ENCODE assay signal across 8 cellular contexts in the genomic region with DNA sequence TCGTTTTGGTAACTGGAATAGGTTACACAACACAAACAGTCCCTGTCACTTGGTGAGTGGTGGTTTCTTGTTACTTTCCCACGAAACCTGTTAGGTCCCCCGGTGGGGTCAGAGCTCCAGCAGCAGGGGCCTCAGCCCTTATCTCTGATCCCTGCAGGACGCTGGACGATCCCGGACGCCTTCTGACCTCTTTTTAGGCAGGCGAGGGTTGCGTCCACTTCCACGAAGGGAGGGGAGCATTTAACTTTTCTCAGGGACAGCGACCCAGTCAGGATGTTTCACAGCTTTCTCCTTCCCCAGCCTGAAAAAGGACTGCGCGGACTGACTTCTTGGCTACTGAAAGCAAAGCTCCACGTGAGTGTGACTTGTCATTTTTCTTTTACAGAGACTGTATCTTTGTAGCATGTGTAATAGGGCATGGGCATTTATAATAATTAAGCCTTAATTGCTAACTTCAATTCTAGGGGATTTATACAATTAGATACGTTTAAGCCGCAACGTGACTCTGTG. TPM values are rescaled to one million over a fixed set of nuclear protein-coding genes. Genes with fewer than 3 reads are reported as not detected.
DNase-seq lines count a peak whose midpoint lies in the region; ATAC-seq and TF ChIP-seq lines count a peak whose summit lies in the region.

No MANE protein-coding gene starts in this region.

- peaks cover 16% of the 10 kb centered on the region for H3K79me2 ChIP-seq in SK-N-SH (ENCODE audit: insufficient read depth)

- no peaks in the 10 kb centered on the region for H3K27me3 ChIP-seq in SK-N-SH (ENCODE audit: insufficient read depth)
- H3K27me3 ChIP-seq in naive thymus-derived CD4-positive, alpha-beta T cell (ENCODE audit: control insufficient read depth in 2 of 2, insufficient read depth in 2 of 2, low read length in 2 of 2): no peaks in the 10 kb centered on the region

- H3K9me3 ChIP-seq in SK-N-SH: no peaks in the 10 kb centered on the region
- no peaks in the 10 kb centered on the region for H3K9me3 ChIP-seq in naive thymus-derived CD4-positive, alpha-beta T cell (ENCODE audit: control insufficient read depth in 2 of 3, low read length in 3 of 3)

- no peaks in the 10 kb centered on the region for H4K20me1 ChIP-seq in SK-N-SH (ENCODE audit: insufficient read depth)

- peak overlapping the region; percentile 90 for H3K4me2 ChIP-seq in SK-N-SH

- peaks cover 14 to 30% (median 25%) of the 10 kb centered on the region in 7 donors for H3K4me1 Mint-ChIP-seq in naive thymus-derived CD4-positive, alpha-beta T cell

- H3K4me3 ChIP-seq in SK-N-SH (ENCODE audit: low read depth in 2 of 2, low read length in 1 of 2) (peak overlapping the region; percentile 81 to 90), epithelial cell of proximal tubule (ENCODE audit: low read depth, low read length) (peak overlapping the region; percentile 85)
- peak overlapping the region; percentile 80 for H3K4me3 ChIP-seq in naive thymus-derived CD4-positive, alpha-beta T cell (ENCODE audit: low read length)

- ATAC-seq in Right ventricle myocardium inferior: peak; percentile 24
- no peak for ATAC-seq in naive thymus-derived CD4-positive, alpha-beta T cell

- intact Hi-C loops in Right ventricle myocardium inferior (cut with DNase I) (no loop called here), cardiac septum (cut with DNase I) (no loop called here)
- intact Hi-C loops in naive thymus-derived CD4-positive, alpha-beta T cell (cut with micrococcal nuclease): no loop called here

- 19% methylated on average over 17 of the region's 17 CpGs for WGBS in SK-N-SH (ENCODE audit: low lambda C conversion rate)

- peaks cover 15 to 20% of the 10 kb centered on the region in 2 experiments for H3K36me3 ChIP-seq in SK-N-SH (replicated peaks in 1 of 2; ENCODE audit: control insufficient read depth in 1 of 2, insufficient read depth in 2 of 2, low read length in 1 of 2)
- peaks cover 0 to 29% (median 0%) of the 10 kb centered on the region in 3 experiments for H3K36me3 ChIP-seq in naive thymus-derived CD4-positive, alpha-beta T cell (ENCODE audit: control insufficient read depth in 2 of 3, insufficient read depth in 3 of 3, low read length in 3 of 3)

- peaks cover 0 to 2% of the 10 kb centered on the region in 2 experiments; a peak in 1 of 4 replicates for H3K4me1 ChIP-seq in SK-N-SH (ENCODE audit: control insufficient read depth in 1 of 2, insufficient read depth in 2 of 2, low read depth in 1 of 2, low read length in 1 of 2)
- H3K4me1 ChIP-seq in naive thymus-derived CD4-positive, alpha-beta T cell (ENCODE audit: control insufficient read depth in 2 of 2, insufficient read depth in 2 of 2, low read length in 2 of 2): peaks cover 0 to 12% of the 10 kb centered on the region in 2 donors

- no peaks in the 10 kb centered on the region for H3F3A ChIP-seq in SK-N-SH (replicated peaks; ENCODE audit: insufficient read depth)

- H3K9me3 Mint-ChIP-seq in naive thymus-derived CD4-positive, alpha-beta T cell: peaks cover 0 to 38% (median 11%) of the 10 kb centered on the region in 11 donors

- TF ChIP-seq RAD21 in SK-N-SH (IDR thresholded peaks at IDR 0.05; ENCODE audit: low read length): no peak

- H3K4me3 Mint-ChIP-seq in naive thymus-derived CD4-positive, alpha-beta T cell: peak overlapping the region; percentile 90 to 97 (median 96)

- no peak for TF ChIP-seq EP300 in SK-N-SH (IDR thresholded peaks at IDR 0.05; ENCODE audit: borderline replicate concordance in 1 of 2, low read depth in 1 of 2, low read length in 1 of 2)

- no peaks in the 10 kb centered on the region for H3K27me3 Mint-ChIP-seq in naive thymus-derived CD4-positive, alpha-beta T cell

- DNase-seq in Right ventricle myocardium inferior (ENCODE audit: missing footprints) (no peak), cardiac septum (ENCODE audit: low spot score) (no peak), SK-N-SH (no peak), epithelial cell of proximal tubule (ENCODE audit: low read depth) (no peak), NCI-H2029 (lab: John Stamatoyannopoulos, UW) (no peak), GM19240 (ENCODE audit: insufficient read length, low spot score) (no peak)
- no peak for DNase-seq in naive thymus-derived CD4-positive, alpha-beta T cell
- DNase-seq in stimulated activated naive CD4-positive, alpha-beta T cell treated with Interleukin-2 at 50 U/mL for 16 hours (lab: John Stamatoyannopoulos, UW): no peak

- H3K9me2 ChIP-seq in SK-N-SH: no peaks in the 10 kb centered on the region

- CTCF ChIA-PET in SK-N-SH (lab: Yijun Ruan, JAX): interaction anchor here (1.1 kb wide), 1 partner anchor 26 kb away, joined by 3 read pairs; no protein-coding TSS in a partner anchor
- CTCF ChIA-PET in naive thymus-derived CD4-positive, alpha-beta T cell (lab: Charles Lee): no interaction called here

- H3K27ac ChIP-seq in SK-N-SH (ENCODE audit: low read depth in 2 of 2, low read length in 1 of 2): peak overlapping the region; percentile 42 to 83; a peak in 1 of 4 replicates
- H3K27ac ChIP-seq in naive thymus-derived CD4-positive, alpha-beta T cell (ENCODE audit: low read depth, low read length): peak overlapping the region; percentile 77

- peak overlapping the region; percentile 64 to 94 (median 88) for H3K27ac Mint-ChIP-seq in naive thymus-derived CD4-positive, alpha-beta T cell

- H3K9ac ChIP-seq in SK-N-SH: peak overlapping the region; percentile 62

- POLR2A ChIA-PET in SK-N-SH (lab: Yijun Ruan, JAX): interaction anchor here (1.0 kb wide), 1 partner anchor 65 kb away, joined by 4 read pairs; no protein-coding TSS in a partner anchor
- POLR2A ChIA-PET in naive thymus-derived CD4-positive, alpha-beta T cell (lab: Charles Lee): interaction anchor here (0.6 to 2.2 kb wide), 5 partner anchors 23 to 91 kb away, joined by 3 to 9 read pairs (median 3); partner anchors contain the start of gene ZNF226

- H2AFZ ChIP-seq in SK-N-SH (ENCODE audit: low read depth): peak overlapping the region; percentile 94

- H3K36me3 Mint-ChIP-seq in naive thymus-derived CD4-positive, alpha-beta T cell: peaks cover 12 to 38% (median 28%) of the 10 kb centered on the region in 5 donors

- TF ChIP-seq CTCF in SK-N-SH (IDR thresholded peaks at IDR 0.05) (no peak), epithelial cell of proximal tubule (conservative IDR thresholded peaks at IDR 0.05; ENCODE audit: low read depth, low read length) (no peak)

TF ChIP-seq in SK-N-SH, 30 proteins besides CTCF, POLR2A, EP300 and RAD21:
- TF ChIP-seq NFIC (IDR thresholded peaks at IDR 0.05; ENCODE audit: borderline replicate concordance) (no peak), YY1 (IDR thresholded peaks at IDR 0.05; ENCODE audit: low read depth) (no peak), MXI1 (IDR thresholded peaks at IDR 0.05; ENCODE audit: low read depth, low read length) (peak; percentile 92), SIN3A (IDR thresholded peaks at IDR 0.05; ENCODE audit: borderline replicate concordance, low read depth, low read length) (peak; percentile 80; the same call in 1 of the 2 replicates)

RNA-seq across cellular contexts. Expression of gene ZNF234, which starts 0.7 kb away (rescaled TPM):
- total RNA-seq in Right ventricle myocardium inferior (9.4 TPM), cardiac septum (9.6 TPM), epithelial cell of proximal tubule (2.3 and 2.9 TPM in 2 replicates)
- polyA plus RNA-seq in SK-N-SH (2012; rRNA removed): 3.1 and 6.0 TPM in 2 replicates
- 2.6 and 2.7 TPM in 2 replicates for polyA plus RNA-seq in SK-N-SH (2012; cell fraction: cytosol; rRNA removed)
- polyA plus RNA-seq in SK-N-SH (2012; cell fraction: nucleus; rRNA removed): 14.7 and 23.0 TPM in 2 replicates
- total RNA-seq in naive thymus-derived CD4-positive, alpha-beta T cell: 10 to 100 TPM in 3 of 5 experiments, 1 to 10 TPM in 2; 2.8 to 25.2 (median 13.4) TPM
- 1 to 10 TPM; 3.7 to 9.5 TPM for polyA plus RNA-seq in naive thymus-derived CD4-positive, alpha-beta T cell

RNA-seq across cellular contexts. Expression of gene ZNF226, which starts 22.8 kb away (rescaled TPM):
- total RNA-seq in Right ventricle myocardium inferior (15.7 TPM), cardiac septum (25.6 TPM), epithelial cell of proximal tubule (9.0 and 12.2 TPM in 2 replicates)
- 28.8 and 48.3 TPM in 2 replicates for polyA plus RNA-seq in SK-N-SH (2012; rRNA removed)
- polyA plus RNA-seq in SK-N-SH (2012; cell fraction: cytosol; rRNA removed): 40.5 and 54.1 TPM in 2 replicates
- polyA plus RNA-seq in SK-N-SH (2012; cell fraction: nucleus; rRNA removed): 34.0 and 56.5 TPM in 2 replicates
- total RNA-seq in naive thymus-derived CD4-positive, alpha-beta T cell: 10 to 100 TPM; 14.0 to 59.9 (median 20.3) TPM
- polyA plus RNA-seq in naive thymus-derived CD4-positive, alpha-beta T cell: 10 to 100 TPM; 26.0 to 28.1 TPM

RNA-seq across cellular contexts. Expression of gene ZNF225, which starts 28.9 kb away (rescaled TPM):
- total RNA-seq in Right ventricle myocardium inferior (3.0 TPM), cardiac septum (3.3 TPM), epithelial cell of proximal tubule (0.63 and 2.6 TPM in 2 replicates)
- polyA plus RNA-seq in SK-N-SH (2012; rRNA removed): 1.2 and 1.3 TPM in 2 replicates
- 1.5 and 1.6 TPM in 2 replicates for polyA plus RNA-seq in SK-N-SH (2012; cell fraction: cytosol; rRNA removed)
- 1.6 and 4.1 TPM in 2 replicates for polyA plus RNA-seq in SK-N-SH (2012; cell fraction: nucleus; rRNA removed)
- total RNA-seq in naive thymus-derived CD4-positive, alpha-beta T cell: 10 to 100 TPM in 1 of 5 experiments, 1 to 10 TPM in 3, under 1 TPM in 1; 0.69 to 13.0 (median 5.1) TPM
- 1 to 10 TPM; 1.9 to 5.8 TPM for polyA plus RNA-seq in naive thymus-derived CD4-positive, alpha-beta T cell

RNA-seq across cellular contexts. Expression of gene ZNF224, which starts 47.9 kb away (rescaled TPM):
- total RNA-seq in Right ventricle myocardium inferior (10.2 TPM), cardiac septum (12.9 TPM), epithelial cell of proximal tubule (5.8 and 8.0 TPM in 2 replicates)
- polyA plus RNA-seq in SK-N-SH (2012; rRNA removed): 13.9 and 20.2 TPM in 2 replicates
- 6.2 and 8.0 TPM in 2 replicates for polyA plus RNA-seq in SK-N-SH (2012; cell fraction: cytosol; rRNA removed)
- 45.3 and 82.9 TPM in 2 replicates for polyA plus RNA-seq in SK-N-SH (2012; cell fraction: nucleus; rRNA removed)
- total RNA-seq in naive thymus-derived CD4-positive, alpha-beta T cell: 10 to 100 TPM; 35.0 to 82.0 (median 44.2) TPM
- 10 to 100 TPM; 11.1 to 17.1 TPM for polyA plus RNA-seq in naive thymus-derived CD4-positive, alpha-beta T cell
